ENCODE assay signal across 1 cellular context in the genomic region with DNA sequence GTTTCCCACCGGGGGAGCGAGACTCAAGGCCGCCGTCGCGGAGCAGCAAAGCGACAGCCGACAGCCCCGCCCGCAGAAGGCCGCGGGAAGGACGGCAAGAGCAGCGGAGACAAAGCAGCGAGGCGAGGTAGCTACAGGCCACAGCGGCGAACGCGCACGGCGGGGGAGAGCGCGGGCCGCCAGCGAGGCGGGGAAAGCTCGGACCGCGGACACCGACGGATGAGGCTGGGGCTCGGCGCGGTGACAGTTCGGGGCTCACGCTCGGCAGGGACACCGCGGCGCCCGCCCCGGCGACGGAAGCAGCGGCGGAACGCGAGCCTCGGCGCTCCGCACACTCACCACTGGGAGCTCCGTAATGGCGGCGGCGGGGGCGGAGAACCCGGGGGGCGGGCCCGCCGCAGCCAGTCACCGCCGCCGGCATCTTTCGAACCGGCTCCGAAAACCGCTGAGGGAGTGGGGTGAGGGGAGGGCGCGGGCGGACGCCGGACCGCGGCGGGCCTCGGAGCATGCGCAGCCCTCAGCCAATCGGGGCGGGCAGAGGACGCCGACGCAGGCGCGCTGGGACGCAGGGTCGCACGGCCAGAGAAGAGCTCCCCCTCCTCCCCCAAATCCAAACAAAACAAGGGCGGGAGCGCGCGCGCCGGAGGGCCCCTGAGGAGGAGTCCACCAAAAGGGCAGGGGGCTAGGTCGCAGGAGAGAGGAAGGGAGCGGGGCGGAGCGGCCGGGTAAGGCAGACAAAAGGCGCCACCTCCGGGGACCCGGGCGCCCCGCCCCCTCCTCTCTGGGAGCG.
TF ChIP-seq lines count a peak whose summit lies in the region.

No MANE protein-coding gene starts in this region.

TF ChIP-seq in GM12878, 131 proteins besides CTCF, POLR2A, EP300 and RAD21 (continued from another document and continues in another):
- TF ChIP-seq, protein P1, sequence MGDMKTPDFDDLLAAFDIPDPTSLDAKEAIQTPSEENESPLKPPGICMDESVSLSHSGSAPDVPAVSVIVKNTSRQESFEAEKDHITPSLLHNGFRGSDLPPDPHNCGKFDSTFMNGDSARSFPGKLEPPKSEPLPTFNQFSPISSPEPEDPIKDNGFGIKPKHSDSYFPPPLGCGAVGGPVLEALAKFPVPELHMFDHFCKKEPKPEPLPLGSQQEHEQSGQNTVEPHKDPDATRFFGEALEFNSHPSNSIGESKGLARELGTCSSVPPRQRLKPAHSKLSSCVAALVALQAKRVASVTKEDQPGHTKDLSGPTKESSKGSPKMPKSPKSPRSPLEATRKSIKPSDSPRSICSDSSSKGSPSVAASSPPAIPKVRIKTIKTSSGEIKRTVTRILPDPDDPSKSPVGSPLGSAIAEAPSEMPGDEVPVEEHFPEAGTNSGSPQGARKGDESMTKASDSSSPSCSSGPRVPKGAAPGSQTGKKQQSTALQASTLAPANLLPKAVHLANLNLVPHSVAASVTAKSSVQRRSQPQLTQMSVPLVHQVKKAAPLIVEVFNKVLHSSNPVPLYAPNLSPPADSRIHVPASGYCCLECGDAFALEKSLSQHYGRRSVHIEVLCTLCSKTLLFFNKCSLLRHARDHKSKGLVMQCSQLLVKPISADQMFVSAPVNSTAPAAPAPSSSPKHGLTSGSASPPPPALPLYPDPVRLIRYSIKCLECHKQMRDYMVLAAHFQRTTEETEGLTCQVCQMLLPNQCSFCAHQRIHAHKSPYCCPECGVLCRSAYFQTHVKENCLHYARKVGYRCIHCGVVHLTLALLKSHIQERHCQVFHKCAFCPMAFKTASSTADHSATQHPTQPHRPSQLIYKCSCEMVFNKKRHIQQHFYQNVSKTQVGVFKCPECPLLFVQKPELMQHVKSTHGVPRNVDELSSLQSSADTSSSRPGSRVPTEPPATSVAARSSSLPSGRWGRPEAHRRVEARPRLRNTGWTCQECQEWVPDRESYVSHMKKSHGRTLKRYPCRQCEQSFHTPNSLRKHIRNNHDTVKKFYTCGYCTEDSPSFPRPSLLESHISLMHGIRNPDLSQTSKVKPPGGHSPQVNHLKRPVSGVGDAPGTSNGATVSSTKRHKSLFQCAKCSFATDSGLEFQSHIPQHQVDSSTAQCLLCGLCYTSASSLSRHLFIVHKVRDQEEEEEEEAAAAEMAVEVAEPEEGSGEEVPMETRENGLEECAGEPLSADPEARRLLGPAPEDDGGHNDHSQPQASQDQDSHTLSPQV (IDR thresholded peaks at IDR 0.05) = no peak
- TF ChIP-seq, protein P2, sequence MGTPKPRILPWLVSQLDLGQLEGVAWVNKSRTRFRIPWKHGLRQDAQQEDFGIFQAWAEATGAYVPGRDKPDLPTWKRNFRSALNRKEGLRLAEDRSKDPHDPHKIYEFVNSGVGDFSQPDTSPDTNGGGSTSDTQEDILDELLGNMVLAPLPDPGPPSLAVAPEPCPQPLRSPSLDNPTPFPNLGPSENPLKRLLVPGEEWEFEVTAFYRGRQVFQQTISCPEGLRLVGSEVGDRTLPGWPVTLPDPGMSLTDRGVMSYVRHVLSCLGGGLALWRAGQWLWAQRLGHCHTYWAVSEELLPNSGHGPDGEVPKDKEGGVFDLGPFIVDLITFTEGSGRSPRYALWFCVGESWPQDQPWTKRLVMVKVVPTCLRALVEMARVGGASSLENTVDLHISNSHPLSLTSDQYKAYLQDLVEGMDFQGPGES (IDR thresholded peaks at IDR 0.05) = no peak; the same call in 1 of the 2 replicates
- TF ChIP-seq TCF3 (IDR thresholded peaks at IDR 0.05; ENCODE audit: borderline replicate concordance, insufficient read depth, low read depth, low read length) (0 out of 2 replicates have a peak, but pooled peaks have one; percentile 9), NFXL1 (IDR thresholded peaks at IDR 0.05; ENCODE audit: borderline replicate concordance) (no peak), SMAD5 (IDR thresholded peaks at IDR 0.05; ENCODE audit: low read depth) (no peak; the same call in none of the 2 replicates), KLF5 (IDR thresholded peaks at IDR 0.05; ENCODE audit: partially characterized antibody) (no peak), FOS (IDR thresholded peaks at IDR 0.05; ENCODE audit: borderline replicate concordance, extremely low read depth, insufficient read length) (no peak), YBX1 (IDR thresholded peaks at IDR 0.05) (no peak), MXI1 (IDR thresholded peaks at IDR 0.05; ENCODE audit: low read depth, low read length) (no peak), SREBF1 (IDR thresholded peaks at IDR 0.05; ENCODE audit: low read length) (no peak), RCOR1 (conservative IDR thresholded peaks at IDR 0.05; ENCODE audit: low read depth, low read length) (no peak), ETV6 (conservative IDR thresholded peaks at IDR 0.05 in 1 of 2, IDR thresholded peaks at IDR 0.05 in 1 of 2; ENCODE audit: borderline replicate concordance in 1 of 2, low read depth in 1 of 2) (no peak), BMI1 (IDR thresholded peaks at IDR 0.05; ENCODE audit: borderline replicate concordance) (no peak), CREM (IDR thresholded peaks at IDR 0.05; ENCODE audit: low read depth) (peak; percentile 11), SMC3 (IDR thresholded peaks at IDR 0.05; ENCODE audit: borderline replicate concordance, low read length) (no peak), SIN3A (IDR thresholded peaks at IDR 0.05; ENCODE audit: low read depth, low read length) (peak; percentile 67), NR2F1 (conservative IDR thresholded peaks at IDR 0.05) (peak; percentile 6; the same call in 1 of the 2 replicates), TCF7 (IDR thresholded peaks at IDR 0.05; ENCODE audit: borderline replicate concordance) (no peak), EGR1 (IDR thresholded peaks at IDR 0.05; ENCODE audit: borderline replicate concordance in 1 of 2, low read depth in 2 of 2, low read length in 2 of 2) (peak in 1 of 2 experiments; percentile 92; a peak in 2 of 3 replicates), ZNF622 (IDR thresholded peaks at IDR 0.05) (no peak), ZNF274 (IDR thresholded peaks at IDR 0.05; ENCODE audit: insufficient read depth, insufficient read length) (no peak), STAT3 (IDR thresholded peaks at IDR 0.05; ENCODE audit: low read depth, low read length) (no peak), ATF7 (IDR thresholded peaks at IDR 0.05; ENCODE audit: low read depth) (no peak), MTA3 (IDR thresholded peaks at IDR 0.05; ENCODE audit: borderline replicate concordance, low read length) (no peak), ZNF384 (IDR thresholded peaks at IDR 0.05; ENCODE audit: borderline replicate concordance, low read depth, low read length) (no peak)
- TF ChIP-seq, protein P3, sequence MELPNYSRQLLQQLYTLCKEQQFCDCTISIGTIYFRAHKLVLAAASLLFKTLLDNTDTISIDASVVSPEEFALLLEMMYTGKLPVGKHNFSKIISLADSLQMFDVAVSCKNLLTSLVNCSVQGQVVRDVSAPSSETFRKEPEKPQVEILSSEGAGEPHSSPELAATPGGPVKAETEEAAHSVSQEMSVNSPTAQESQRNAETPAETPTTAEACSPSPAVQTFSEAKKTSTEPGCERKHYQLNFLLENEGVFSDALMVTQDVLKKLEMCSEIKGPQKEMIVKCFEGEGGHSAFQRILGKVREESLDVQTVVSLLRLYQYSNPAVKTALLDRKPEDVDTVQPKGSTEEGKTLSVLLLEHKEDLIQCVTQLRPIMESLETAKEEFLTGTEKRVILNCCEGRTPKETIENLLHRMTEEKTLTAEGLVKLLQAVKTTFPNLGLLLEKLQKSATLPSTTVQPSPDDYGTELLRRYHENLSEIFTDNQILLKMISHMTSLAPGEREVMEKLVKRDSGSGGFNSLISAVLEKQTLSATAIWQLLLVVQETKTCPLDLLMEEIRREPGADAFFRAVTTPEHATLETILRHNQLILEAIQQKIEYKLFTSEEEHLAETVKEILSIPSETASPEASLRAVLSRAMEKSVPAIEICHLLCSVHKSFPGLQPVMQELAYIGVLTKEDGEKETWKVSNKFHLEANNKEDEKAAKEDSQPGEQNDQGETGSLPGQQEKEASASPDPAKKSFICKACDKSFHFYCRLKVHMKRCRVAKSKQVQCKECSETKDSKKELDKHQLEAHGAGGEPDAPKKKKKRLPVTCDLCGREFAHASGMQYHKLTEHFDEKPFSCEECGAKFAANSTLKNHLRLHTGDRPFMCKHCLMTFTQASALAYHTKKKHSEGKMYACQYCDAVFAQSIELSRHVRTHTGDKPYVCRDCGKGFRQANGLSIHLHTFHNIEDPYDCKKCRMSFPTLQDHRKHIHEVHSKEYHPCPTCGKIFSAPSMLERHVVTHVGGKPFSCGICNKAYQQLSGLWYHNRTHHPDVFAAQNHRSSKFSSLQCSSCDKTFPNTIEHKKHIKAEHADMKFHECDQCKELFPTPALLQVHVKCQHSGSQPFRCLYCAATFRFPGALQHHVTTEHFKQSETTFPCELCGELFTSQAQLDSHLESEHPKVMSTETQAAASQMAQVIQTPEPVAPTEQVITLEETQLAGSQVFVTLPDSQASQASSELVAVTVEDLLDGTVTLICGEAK (IDR thresholded peaks at IDR 0.05; ENCODE audit: borderline replicate concordance) = no peak
- TF ChIP-seq, protein P4, sequence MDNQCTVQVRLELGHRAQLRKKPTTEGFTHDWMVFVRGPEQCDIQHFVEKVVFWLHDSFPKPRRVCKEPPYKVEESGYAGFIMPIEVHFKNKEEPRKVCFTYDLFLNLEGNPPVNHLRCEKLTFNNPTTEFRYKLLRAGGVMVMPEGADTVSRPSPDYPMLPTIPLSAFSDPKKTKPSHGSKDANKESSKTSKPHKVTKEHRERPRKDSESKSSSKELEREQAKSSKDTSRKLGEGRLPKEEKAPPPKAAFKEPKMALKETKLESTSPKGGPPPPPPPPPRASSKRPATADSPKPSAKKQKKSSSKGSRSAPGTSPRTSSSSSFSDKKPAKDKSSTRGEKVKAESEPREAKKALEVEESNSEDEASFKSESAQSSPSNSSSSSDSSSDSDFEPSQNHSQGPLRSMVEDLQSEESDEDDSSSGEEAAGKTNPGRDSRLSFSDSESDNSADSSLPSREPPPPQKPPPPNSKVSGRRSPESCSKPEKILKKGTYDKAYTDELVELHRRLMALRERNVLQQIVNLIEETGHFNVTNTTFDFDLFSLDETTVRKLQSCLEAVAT (IDR thresholded peaks at IDR 0.05) = no peak
- TF ChIP-seq, protein P5, sequence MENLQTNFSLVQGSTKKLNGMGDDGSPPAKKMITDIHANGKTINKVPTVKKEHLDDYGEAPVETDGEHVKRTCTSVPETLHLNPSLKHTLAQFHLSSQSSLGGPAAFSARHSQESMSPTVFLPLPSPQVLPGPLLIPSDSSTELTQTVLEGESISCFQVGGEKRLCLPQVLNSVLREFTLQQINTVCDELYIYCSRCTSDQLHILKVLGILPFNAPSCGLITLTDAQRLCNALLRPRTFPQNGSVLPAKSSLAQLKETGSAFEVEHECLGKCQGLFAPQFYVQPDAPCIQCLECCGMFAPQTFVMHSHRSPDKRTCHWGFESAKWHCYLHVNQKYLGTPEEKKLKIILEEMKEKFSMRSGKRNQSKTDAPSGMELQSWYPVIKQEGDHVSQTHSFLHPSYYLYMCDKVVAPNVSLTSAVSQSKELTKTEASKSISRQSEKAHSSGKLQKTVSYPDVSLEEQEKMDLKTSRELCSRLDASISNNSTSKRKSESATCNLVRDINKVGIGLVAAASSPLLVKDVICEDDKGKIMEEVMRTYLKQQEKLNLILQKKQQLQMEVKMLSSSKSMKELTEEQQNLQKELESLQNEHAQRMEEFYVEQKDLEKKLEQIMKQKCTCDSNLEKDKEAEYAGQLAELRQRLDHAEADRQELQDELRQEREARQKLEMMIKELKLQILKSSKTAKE (IDR thresholded peaks at IDR 0.05; ENCODE audit: low read depth, poor library complexity, severe bottlenecking) = no peak
- TF ChIP-seq, protein P6, sequence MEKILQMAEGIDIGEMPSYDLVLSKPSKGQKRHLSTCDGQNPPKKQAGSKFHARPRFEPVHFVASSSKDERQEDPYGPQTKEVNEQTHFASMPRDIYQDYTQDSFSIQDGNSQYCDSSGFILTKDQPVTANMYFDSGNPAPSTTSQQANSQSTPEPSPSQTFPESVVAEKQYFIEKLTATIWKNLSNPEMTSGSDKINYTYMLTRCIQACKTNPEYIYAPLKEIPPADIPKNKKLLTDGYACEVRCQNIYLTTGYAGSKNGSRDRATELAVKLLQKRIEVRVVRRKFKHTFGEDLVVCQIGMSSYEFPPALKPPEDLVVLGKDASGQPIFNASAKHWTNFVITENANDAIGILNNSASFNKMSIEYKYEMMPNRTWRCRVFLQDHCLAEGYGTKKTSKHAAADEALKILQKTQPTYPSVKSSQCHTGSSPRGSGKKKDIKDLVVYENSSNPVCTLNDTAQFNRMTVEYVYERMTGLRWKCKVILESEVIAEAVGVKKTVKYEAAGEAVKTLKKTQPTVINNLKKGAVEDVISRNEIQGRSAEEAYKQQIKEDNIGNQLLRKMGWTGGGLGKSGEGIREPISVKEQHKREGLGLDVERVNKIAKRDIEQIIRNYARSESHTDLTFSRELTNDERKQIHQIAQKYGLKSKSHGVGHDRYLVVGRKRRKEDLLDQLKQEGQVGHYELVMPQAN (conservative IDR thresholded peaks at IDR 0.05) = peak; percentile 86
- TF ChIP-seq, protein P7, sequence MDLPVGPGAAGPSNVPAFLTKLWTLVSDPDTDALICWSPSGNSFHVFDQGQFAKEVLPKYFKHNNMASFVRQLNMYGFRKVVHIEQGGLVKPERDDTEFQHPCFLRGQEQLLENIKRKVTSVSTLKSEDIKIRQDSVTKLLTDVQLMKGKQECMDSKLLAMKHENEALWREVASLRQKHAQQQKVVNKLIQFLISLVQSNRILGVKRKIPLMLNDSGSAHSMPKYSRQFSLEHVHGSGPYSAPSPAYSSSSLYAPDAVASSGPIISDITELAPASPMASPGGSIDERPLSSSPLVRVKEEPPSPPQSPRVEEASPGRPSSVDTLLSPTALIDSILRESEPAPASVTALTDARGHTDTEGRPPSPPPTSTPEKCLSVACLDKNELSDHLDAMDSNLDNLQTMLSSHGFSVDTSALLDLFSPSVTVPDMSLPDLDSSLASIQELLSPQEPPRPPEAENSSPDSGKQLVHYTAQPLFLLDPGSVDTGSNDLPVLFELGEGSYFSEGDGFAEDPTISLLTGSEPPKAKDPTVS (IDR thresholded peaks at IDR 0.05; ENCODE audit: low read depth, low read length) = no peak
- TF ChIP-seq, protein P8, sequence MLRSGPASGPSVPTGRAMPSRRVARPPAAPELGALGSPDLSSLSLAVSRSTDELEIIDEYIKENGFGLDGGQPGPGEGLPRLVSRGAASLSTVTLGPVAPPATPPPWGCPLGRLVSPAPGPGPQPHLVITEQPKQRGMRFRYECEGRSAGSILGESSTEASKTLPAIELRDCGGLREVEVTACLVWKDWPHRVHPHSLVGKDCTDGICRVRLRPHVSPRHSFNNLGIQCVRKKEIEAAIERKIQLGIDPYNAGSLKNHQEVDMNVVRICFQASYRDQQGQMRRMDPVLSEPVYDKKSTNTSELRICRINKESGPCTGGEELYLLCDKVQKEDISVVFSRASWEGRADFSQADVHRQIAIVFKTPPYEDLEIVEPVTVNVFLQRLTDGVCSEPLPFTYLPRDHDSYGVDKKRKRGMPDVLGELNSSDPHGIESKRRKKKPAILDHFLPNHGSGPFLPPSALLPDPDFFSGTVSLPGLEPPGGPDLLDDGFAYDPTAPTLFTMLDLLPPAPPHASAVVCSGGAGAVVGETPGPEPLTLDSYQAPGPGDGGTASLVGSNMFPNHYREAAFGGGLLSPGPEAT (IDR thresholded peaks at IDR 0.05; ENCODE audit: low read depth) = no peak
